Comparison of ENCODE assay signal across 37 cellular contexts in genomic region chr2:101427743-101428142, GRCh38. TPM values are rescaled to one million over a fixed set of nuclear protein-coding genes. Genes with fewer than 3 reads are reported as not detected.
"Had no signal": no experiment of that assay in that cellular context is flagged by ENCODE, and none has a peak within 500 bp of the region (broad histone marks: within the 10 kb centered on the region; RNA-seq: fewer than 3 reads in every experiment).

No MANE protein-coding gene starts in this region.

- DNase-seq: activated B cell treated with CpG ODN at 0.5 μM for 24 hours; activated CD4-positive, alpha-beta memory T cell treated with anti-CD3 and anti-CD28 coated beads for 36 hours; activated CD4-positive, alpha-beta T cell treated with anti-CD3 and anti-CD28 coated beads for 4 hours; activated CD4-positive, alpha-beta T cell treated with anti-CD3 and anti-CD28 coated beads, Interleukin-2, amount 10 ng/mL, durations not matched to agents 24 days and 14 days; activated CD4-positive, alpha-beta T cell treated with anti-CD3 and anti-CD28 coated beads, Interleukin-2, amount 50 U/mL, for 1 hour; activated CD4-positive, alpha-beta T cell treated with anti-CD3 and anti-CD28 coated beads, Interleukin-2, amount 50 U/mL, for 4 hours; activated CD4-positive, CD25-positive, alpha-beta regulatory T cell treated with anti-CD3 and anti-CD28 coated beads, Interleukin-2, amount 50 U/mL, for 72 hours; activated CD8-positive, alpha-beta memory T cell treated with anti-CD3 and anti-CD28 coated beads, Interleukin-2, amount 50 U/mL, for 4 hours; activated CD8-positive, alpha-beta T cell treated with anti-CD3 and anti-CD28 coated beads for 36 hours; activated effector memory CD4-positive, alpha-beta T cell treated with anti-CD3 and anti-CD28 coated beads, Interleukin-2, amount 50 U/mL, for 16 hours; activated gamma-delta T cell treated with Interleukin-2 at 50 U/mL for 16 hours; activated naive CD4-positive, alpha-beta T cell; activated naive CD4-positive, alpha-beta T cell treated with anti-CD3 and anti-CD28 coated beads for 36 hours; activated naive CD4-positive, alpha-beta T cell treated with anti-CD3 and anti-CD28 coated beads, Interleukin-2, amount 50 U/mL, for 16 hours; activated naive CD8-positive, alpha-beta T cell treated with anti-CD3 and anti-CD28 coated beads for 36 hours; activated T-cell treated with anti-CD3 and anti-CD28 coated beads for 4 hours; activated T-cell treated with anti-CD3 and anti-CD28 coated beads, Interleukin-2, amount 50 U/mL, for 1 hour; activated T-cell treated with anti-CD3 and anti-CD28 coated beads, Interleukin-2, amount 50 U/mL, for 4 hours; activated T-cell treated with anti-CD3 and anti-CD28 coated beads, Interleukin-2, amount 50 U/mL, for 72 hours; adrenal gland; amniotic stem cell; aorta; body of pancreas; brain microvascular endothelial cell; caudate nucleus; cerebellar nuclear complex; T-helper 2 cell; T-helper 9 cell had no signal

- H3K27ac ChIP-seq: adrenal gland, body of pancreas, brain microvascular endothelial cell, breast epithelium, VCaP had no signal

- H3K4me1 ChIP-seq: adrenal gland, body of pancreas, breast epithelium had no signal

- H3K9me3 ChIP-seq: adrenal gland, body of pancreas, breast epithelium had no signal

- ATAC-seq: activated CD8-positive, alpha-beta T cell treated with anti-CD3 and anti-CD28 coated beads for 36 hours; activated naive CD4-positive, alpha-beta T cell treated with anti-CD3 and anti-CD28 coated beads, Interleukin-2, amount 50 U/mL, for 72 hours; activated T-cell treated with anti-CD3 and anti-CD28 coated beads, Interleukin-2, amount 50 U/mL, for 4 hours; activated T-cell treated with anti-CD3 and anti-CD28 coated beads, Interleukin-2, amount 50 U/mL, for 72 hours; activated T-helper 17 cell treated with anti-CD3 and anti-CD28 coated beads, Interleukin-2, amount 50 U/mL, for 72 hours; body of pancreas had no signal

- H3K27me3 ChIP-seq: adrenal gland, body of pancreas, brain microvascular endothelial cell, breast epithelium had no signal

- H3K4me3 ChIP-seq: adrenal gland, body of pancreas, breast epithelium had no signal

- H3K36me3 ChIP-seq: adrenal gland, brain microvascular endothelial cell, breast epithelium had no signal

- FAIRE-seq: astrocyte, TTC549 had no signal

RNA-seq across cellular contexts. Expression of gene CREG2, which starts 40.4 kb away (rescaled TPM):
- total RNA-seq: activated B cell treated with CpG ODN at 0.5 μM for 24 hours; activated CD4-positive, alpha-beta memory T cell treated with anti-CD3 and anti-CD28 coated beads for 36 hours; activated CD4-positive, alpha-beta T cell treated with anti-CD3 and anti-CD28 coated beads, Interleukin-2, amount 10 ng/mL, durations not matched to agents 24 days and 14 days; activated CD8-positive, alpha-beta memory T cell treated with anti-CD3 and anti-CD28 coated beads for 36 hours; activated CD8-positive, alpha-beta T cell treated with anti-CD3 and anti-CD28 coated beads for 36 hours; activated naive CD4-positive, alpha-beta T cell treated with anti-CD3 and anti-CD28 coated beads for 36 hours; activated naive CD4-positive, alpha-beta T cell treated with anti-CD3 and anti-CD28 coated beads, Interleukin-2, amount 50 U/mL, for 72 hours; activated naive CD8-positive, alpha-beta T cell treated with anti-CD3 and anti-CD28 coated beads for 36 hours; activated T-cell treated with anti-CD3 and anti-CD28 coated beads, Interleukin-2, amount 50 U/mL, for 4 hours; activated T-cell treated with anti-CD3 and anti-CD28 coated beads, Interleukin-2, amount 50 U/mL, for 72 hours; activated T-helper 1 cell treated with anti-CD3 and anti-CD28 coated beads, Interleukin-12 subunit alpha, Interleukin-12 subunit beta, Interleukin-2, Interleukin-4 antibody, amounts not matched to agents 30 ng/mL and 10 ng/mL and 1 ng/mL, durations not matched to agents 14 hours and 24 hours and 36 hours; activated T-helper 17 cell treated with anti-CD3 and anti-CD28 coated beads, Interleukin-2, amount 50 U/mL, for 72 hours; body of pancreas; chondrocyte had no signal
- polyA plus RNA-seq: aorta had no signal

RNA-seq across cellular contexts. Expression of gene RFX8, which starts 47.2 kb away (rescaled TPM):
- total RNA-seq: activated B cell treated with CpG ODN at 0.5 μM for 24 hours; activated naive CD8-positive, alpha-beta T cell treated with anti-CD3 and anti-CD28 coated beads for 36 hours; activated T-cell treated with anti-CD3 and anti-CD28 coated beads, Interleukin-2, amount 50 U/mL, for 4 hours; astrocyte; body of pancreas; chondrocyte had no signal
